8 cellular contexts compared by ENCODE assay signal in the genomic region with DNA sequence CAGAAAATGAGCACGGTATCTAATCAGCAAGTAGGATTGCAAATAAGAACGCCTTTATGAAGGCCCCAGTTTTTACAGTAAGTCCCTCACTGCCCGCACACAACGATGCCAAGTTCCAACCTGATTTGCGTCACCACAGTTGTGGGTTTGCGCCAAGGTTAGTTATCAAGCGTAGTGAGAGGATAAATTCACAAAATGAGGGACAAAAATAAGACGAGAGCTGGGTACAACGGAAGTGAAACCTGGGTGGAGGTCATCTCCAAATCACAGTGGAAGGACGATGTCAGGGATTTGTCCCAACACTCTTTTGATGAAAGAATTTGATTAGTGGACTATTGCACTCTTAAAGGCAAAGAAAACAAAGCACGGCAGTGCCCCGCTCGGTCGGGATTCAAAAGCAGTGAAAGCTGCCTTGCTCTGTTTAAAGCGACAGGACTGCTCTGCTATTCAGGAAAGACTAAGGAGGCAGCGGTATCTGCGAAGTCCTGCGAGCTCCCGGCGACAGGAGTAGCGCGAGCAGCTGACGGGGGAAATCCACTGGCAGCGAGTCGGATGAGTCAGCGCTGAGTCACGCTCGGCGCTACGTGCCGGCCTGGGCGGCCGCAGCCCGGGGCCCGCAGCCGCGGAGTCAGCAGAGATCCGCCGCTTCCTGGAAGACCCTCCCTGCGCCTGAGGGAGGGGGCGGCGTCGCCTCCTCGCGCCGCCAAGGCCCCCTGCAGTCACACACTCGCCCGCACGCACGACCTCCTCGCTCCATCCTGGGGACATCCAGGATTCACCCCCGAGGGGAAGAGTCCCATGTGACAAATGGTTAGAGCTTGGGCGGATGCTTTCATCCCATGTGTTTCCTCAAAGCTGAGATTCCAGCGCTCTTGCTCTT.
A peak's percentile ranks its signal among the peaks of the same experiment; 100 is the strongest.
DNase-seq lines count a peak whose midpoint lies in the region; ATAC-seq, FAIRE-seq and TF ChIP-seq lines count a peak whose summit lies in the region.

No MANE protein-coding gene starts in this region.

- dilution Hi-C loops in endothelial cell of umbilical vein (cut with MboI; ENCODE audit: extremely low pct_ligation_motif_present, low sequenced_read_pairs) = loop anchor here (5.0 kb wide), 1 partner anchor 102 kb away; a partner anchor contains a TSS

- no peaks in the 10 kb centered on the region for H3K79me2 ChIP-seq in endothelial cell of umbilical vein (ENCODE audit: control insufficient read depth, insufficient read depth, low read length)

- H3K27me3 ChIP-seq in HL-60 (ENCODE audit: insufficient read depth, poor library complexity, severe bottlenecking) = no peaks in the 10 kb centered on the region
- H3K27me3 ChIP-seq in endothelial cell of umbilical vein (ENCODE audit: control insufficient read depth in 2 of 2, insufficient read depth in 2 of 2, low read length in 2 of 2) = no peaks in the 10 kb centered on the region

- no peaks in the 10 kb centered on the region for H3K9me1 ChIP-seq in endothelial cell of umbilical vein (replicated peaks; ENCODE audit: control insufficient read depth, extremely low read depth, insufficient read depth, low read length)

- peaks cover 24% of the 10 kb centered on the region for H3K4me1 ChIP-seq in endothelial cell of umbilical vein (ENCODE audit: control insufficient read depth, extremely low read depth, insufficient read depth, low read length)

- ATAC-seq in GM19463 (IDR thresholded peaks at IDR 0.05; ENCODE audit: unreplicated experiment) = peak; percentile 89

- FAIRE-seq in endothelial cell of umbilical vein (lab: Jason Lieb, UNC) = peak; percentile 90

- H4K20me1 ChIP-seq in endothelial cell of umbilical vein (replicated peaks; ENCODE audit: control insufficient read depth, extremely low read depth, insufficient read depth, low read length) = no peaks in the 10 kb centered on the region

- peak overlapping the region; percentile 97 for H3K9ac ChIP-seq in endothelial cell of umbilical vein (replicated peaks; ENCODE audit: extremely low read depth, insufficient read depth, low read length)

- no peaks in the 10 kb centered on the region for H3K36me3 ChIP-seq in endothelial cell of umbilical vein (ENCODE audit: control insufficient read depth in 2 of 2, extremely low read depth in 1 of 2, insufficient read depth in 2 of 2, low read length in 2 of 2)

- peak overlapping the region; percentile 95 for H3K4me2 ChIP-seq in endothelial cell of umbilical vein (ENCODE audit: insufficient read depth, low read length)

- H3K4me3 ChIP-seq in HL-60 (replicated peaks; ENCODE audit: insufficient read depth, low read length) = peak overlapping the region; percentile 58
- peak overlapping the region; percentile 2 to 71 (median 39) for H3K4me3 ChIP-seq in endothelial cell of umbilical vein (replicated peaks in 1 of 3; ENCODE audit: insufficient read depth in 1 of 3, low read depth in 1 of 3, low read length in 3 of 3)

- peak overlapping the region; percentile 55 for H2AFZ ChIP-seq in endothelial cell of umbilical vein (ENCODE audit: low read depth, low read length)

- POLR2A ChIA-PET in endothelial cell of umbilical vein (lab: Charles Lee) = interaction anchor here (0.7 to 3.0 kb wide), 7 partner anchors 31 to 104 kb away, joined by 3 to 25 read pairs (median 6); a partner anchor contains a TSS

- DNase-seq in CMK (ENCODE audit: low read depth) (peak; percentile 52), HL-60 (ENCODE audit: low read depth in 1 of 2, low spot score in 1 of 2) (peak; percentile 53 to 54), NOMO-1 treated with DMSO at 0.1 percent for 48 hours (lab: John Stamatoyannopoulos, UW; ENCODE audit: unreplicated experiment) (peak; percentile 84), endothelial cell of umbilical vein (ENCODE audit: low read depth, low spot score) (peak; percentile 98), midbrain (lab: John Stamatoyannopoulos, UW) (peak; percentile 93)
- DNase-seq in activated CD8-positive, alpha-beta memory T cell treated with anti-CD3 and anti-CD28 coated beads, Interleukin-2, amount 50 U/mL, for 48 hours = peak; percentile 97
- DNase-seq in stimulated activated CD8-positive, alpha-beta memory T cell treated with anti-CD3 and anti-CD28 coated beads, Interleukin-15, amount 100 ng/mL, for 48 hours (ENCODE audit: low read depth in 2 of 2) = peak; percentile 88 to 91

- TF ChIP-seq CTCF in HL-60 (IDR thresholded peaks at IDR 0.05; ENCODE audit: insufficient read depth, low read length) (no peak), endothelial cell of umbilical vein (IDR thresholded peaks at IDR 0.05; ENCODE audit: extremely low read depth in 1 of 2, insufficient read depth in 1 of 2, low read depth in 1 of 2, low read length in 2 of 2) (no peak)

- TF ChIP-seq POLR2A in endothelial cell of umbilical vein (IDR thresholded peaks at IDR 0.05; ENCODE audit: low read depth, low read length) = peak; percentile 86

- CTCF ChIA-PET in endothelial cell of umbilical vein (lab: Charles Lee) = interaction anchor here (0.7 to 3.7 kb wide), 18 partner anchors 8 to 415 kb away, joined by 3 to 37 read pairs (median 5); a partner anchor contains a TSS

- TSS peak; percentile 90 for BruUV-seq in endothelial cell of umbilical vein (replicated peaks; lab: Mats Ljungman, UMichigan)

- H3K27ac ChIP-seq in HL-60 (replicated peaks) (no peak overlapping the region), endothelial cell of umbilical vein (ENCODE audit: insufficient read depth, low read depth, low read length) (peak overlapping the region; percentile 99)

- no peaks in the 10 kb centered on the region for H3K9me3 ChIP-seq in endothelial cell of umbilical vein (replicated peaks; ENCODE audit: control insufficient read depth, insufficient read depth, low read length)

- intact Hi-C loops in endothelial cell of umbilical vein (cut with micrococcal nuclease) = loop anchor here (1.0 to 5.0 kb wide), 6 partner anchors 100 to 873 kb away; a partner anchor contains a TSS

TF ChIP-seq in endothelial cell of umbilical vein, 7 proteins besides CTCF, POLR2A, EP300 and RAD21:
- TF ChIP-seq, protein P1, sequence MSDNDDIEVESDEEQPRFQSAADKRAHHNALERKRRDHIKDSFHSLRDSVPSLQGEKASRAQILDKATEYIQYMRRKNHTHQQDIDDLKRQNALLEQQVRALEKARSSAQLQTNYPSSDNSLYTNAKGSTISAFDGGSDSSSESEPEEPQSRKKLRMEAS (IDR thresholded peaks at IDR 0.05; ENCODE audit: insufficient read depth, insufficient read length) = peak; percentile 81
- peak; percentile 97 for TF ChIP-seq POLR2AphosphoS5 (IDR thresholded peaks at IDR 0.05; ENCODE audit: insufficient read depth, low read depth, low read length)
- TF ChIP-seq JUN (IDR thresholded peaks at IDR 0.05; ENCODE audit: borderline replicate concordance, insufficient read depth, insufficient read length, low read depth) = peak; percentile 90
- peak; percentile 53 for TF ChIP-seq GATA2 (IDR thresholded peaks at IDR 0.05; ENCODE audit: insufficient read depth, insufficient read length, low read depth, low read length)
- no peak for TF ChIP-seq EZH2 (IDR thresholded peaks at IDR 0.05; ENCODE audit: borderline replicate concordance, low read depth, low read length, severe bottlenecking)
- TF ChIP-seq MYC (IDR thresholded peaks at IDR 0.05; ENCODE audit: low read depth, low read length) = no peak
- peak; percentile 100 for TF ChIP-seq FOS (IDR thresholded peaks at IDR 0.05; ENCODE audit: borderline replicate concordance, insufficient read depth, low read length)
